Comparison of ENCODE assay signal across 9 cellular contexts in genomic region chrX:19739683-19740082, GRCh38.
DNase-seq lines count a peak whose midpoint lies in the region; ATAC-seq and TF ChIP-seq lines count a peak whose summit lies in the region.
"Had no signal": no experiment of that assay in that cellular context is flagged by ENCODE, and none has a peak within 500 bp of the region (broad histone marks: within the 10 kb centered on the region; RNA-seq: fewer than 3 reads in every experiment).

No MANE protein-coding gene starts in this region.

- no peak for ATAC-seq in activated CD8-positive, alpha-beta T cell treated with anti-CD3 and anti-CD28 coated beads, Interleukin-2, amount 10 ng/mL, durations not matched to agents 7 days and 5 days
- ATAC-seq in HG03460 (IDR thresholded peaks at IDR 0.05; ENCODE audit: unreplicated experiment) (no peak), HG02870 (IDR thresholded peaks at IDR 0.05; ENCODE audit: unreplicated experiment) (no peak)

- H3K27ac Mint-ChIP-seq in activated CD8-positive, alpha-beta T cell treated with anti-CD3 and anti-CD28 coated beads, Interleukin-2, amount 10 ng/mL, durations not matched to agents 7 days and 5 days = peak overlapping the region; percentile 64
- H3K27ac Mint-ChIP-seq in neural crest cell (ENCODE audit: unreplicated experiment) = no peak overlapping the region

- no peaks in the 10 kb centered on the region for H3K36me3 ChIP-seq in esophagus muscularis mucosa

- WGBS in esophagus muscularis mucosa = 51% methylated on average over 5 of the region's 5 CpGs

- peak; percentile 74 for TF ChIP-seq CTCF in GM12873 (IDR thresholded peaks at IDR 0.05; ENCODE audit: insufficient read depth, low read depth, low read length, missing control alignments)
- peak; percentile 58 to 63 (median 63) for TF ChIP-seq CTCF in esophagus muscularis mucosa (IDR thresholded peaks at IDR 0.05)
- TF ChIP-seq CTCF in neural crest cell (conservative IDR thresholded peaks at IDR 0.05) = peak; percentile 66

- H3K4me3 Mint-ChIP-seq in activated CD8-positive, alpha-beta T cell treated with anti-CD3 and anti-CD28 coated beads, Interleukin-2, amount 10 ng/mL, durations not matched to agents 7 days and 5 days = no peak overlapping the region
- H3K4me3 Mint-ChIP-seq in neural crest cell = no peak overlapping the region

- H3K9me3 ChIP-seq in esophagus muscularis mucosa = no peaks in the 10 kb centered on the region

- no peak overlapping the region for H3K4me3 ChIP-seq in esophagus muscularis mucosa
- H3K4me3 ChIP-seq: skin epidermis had no signal

- DNase-seq in AG08395 (ENCODE audit: low spot score) (peak; percentile 76), NCI-H524 treated with DMSO at 0.1 percent for 48 hours (lab: John Stamatoyannopoulos, UW) (peak; percentile 16), esophagus muscularis mucosa (ENCODE audit: extremely low spot score) (peak; percentile 91), neural crest cell (ENCODE audit: low read depth, low spot score) (peak; percentile 37)
- DNase-seq in activated CD8-positive, alpha-beta T cell treated with anti-CD3 and anti-CD28 coated beads, Interleukin-2, amount 10 ng/mL, durations not matched to agents 7 days and 5 days = peak; percentile 42

- POLR2A ChIA-PET in activated CD8-positive, alpha-beta T cell treated with anti-CD3 and anti-CD28 coated beads, Interleukin-2, amount 10 ng/mL, durations not matched to agents 7 days and 5 days (lab: Charles Lee) = no interaction called here

- H3K4me1 ChIP-seq in esophagus muscularis mucosa = no peaks in the 10 kb centered on the region

- H3K27me3 Mint-ChIP-seq in activated CD8-positive, alpha-beta T cell treated with anti-CD3 and anti-CD28 coated beads, Interleukin-2, amount 10 ng/mL, durations not matched to agents 7 days and 5 days (ENCODE audit: low read depth) = no peaks in the 10 kb centered on the region
- no peaks in the 10 kb centered on the region for H3K27me3 Mint-ChIP-seq in neural crest cell (ENCODE audit: low read depth)

- no peaks in the 10 kb centered on the region for H3K27me3 ChIP-seq in esophagus muscularis mucosa

- TF ChIP-seq EP300 in esophagus muscularis mucosa (IDR thresholded peaks at IDR 0.05) = no peak

- peaks cover 62% of the 10 kb centered on the region for H3K4me1 Mint-ChIP-seq in activated CD8-positive, alpha-beta T cell treated with anti-CD3 and anti-CD28 coated beads, Interleukin-2, amount 10 ng/mL, durations not matched to agents 7 days and 5 days (ENCODE audit: low read depth)
- peaks cover 20% of the 10 kb centered on the region for H3K4me1 Mint-ChIP-seq in neural crest cell

- H3K9me3 Mint-ChIP-seq in activated CD8-positive, alpha-beta T cell treated with anti-CD3 and anti-CD28 coated beads, Interleukin-2, amount 10 ng/mL, durations not matched to agents 7 days and 5 days (ENCODE audit: insufficient read depth) = no peaks in the 10 kb centered on the region
- H3K9me3 Mint-ChIP-seq in neural crest cell = no peaks in the 10 kb centered on the region

- H3K27ac ChIP-seq in esophagus muscularis mucosa (replicated peaks in 1 of 4) = no peak overlapping the region
- H3K27ac ChIP-seq: skin epidermis had no signal

- intact Hi-C loops in esophagus muscularis mucosa (cut with DNase I) = loop anchor here (2.0 kb wide), 1 partner anchor 147 kb away; the partner anchor contains the start of gene SH3KBP1

- TF ChIP-seq POLR2A in esophagus muscularis mucosa (IDR thresholded peaks at IDR 0.05; ENCODE audit: low read depth) = no peak

- CTCF ChIA-PET in activated CD8-positive, alpha-beta T cell treated with anti-CD3 and anti-CD28 coated beads, Interleukin-2, amount 10 ng/mL, durations not matched to agents 7 days and 5 days (lab: Charles Lee) = interaction anchor here (0.8 to 1.9 kb wide), 13 partner anchors 8 to 324 kb away, joined by 3 to 11 read pairs (median 4); no protein-coding TSS in a partner anchor

- H3K36me3 Mint-ChIP-seq in activated CD8-positive, alpha-beta T cell treated with anti-CD3 and anti-CD28 coated beads, Interleukin-2, amount 10 ng/mL, durations not matched to agents 7 days and 5 days (ENCODE audit: low read depth) = peaks cover 35% of the 10 kb centered on the region
- H3K36me3 Mint-ChIP-seq in neural crest cell (ENCODE audit: low read depth) = no peaks in the 10 kb centered on the region

Comparison
In these comparisons a context has a peak if more than half of its experiments do, and no peak if none do; other contexts are left out.
1. DNase-seq: peak in every context shown above with its lines; median percentile 91 in esophagus muscularis mucosa; 76 in AG08395; 42 in activated CD8-positive, alpha-beta T cell treated with anti-CD3 and anti-CD28 coated beads, Interleukin-2, amount 10 ng/mL, durations not matched to agents 7 days and 5 days; 37 in neural crest cell; 16 in NCI-H524 treated with DMSO at 0.1 percent for 48 hours.